ENCODE assay signal across 1 cellular context in genomic region chr16:2512920-2513404, GRCh38.
A peak's percentile ranks its signal among the peaks of the same experiment; 100 is the strongest.
TF ChIP-seq lines count a peak whose summit lies in the region.

No MANE protein-coding gene starts in this region.

TF ChIP-seq in HepG2, 621 proteins besides CTCF, POLR2A, EP300 and RAD21 (continued from another document and continues in another):
- peak in 1 of 2 experiments; percentile 30; a peak in 1 of 4 replicates for TF ChIP-seq HMGXB4 (CRISPR knock-in tag; IDR thresholded peaks at IDR 0.05; ENCODE audit: borderline replicate concordance in 1 of 2, low read depth in 1 of 2)
- 0 out of 2 replicates have a peak, but pooled peaks have one; percentile 5 for TF ChIP-seq SOX5 (CRISPR knock-in tag; IDR thresholded peaks at IDR 0.05; ENCODE audit: borderline replicate concordance)
- 0 out of 2 replicates have a peak, but pooled peaks have one; percentile 30 for TF ChIP-seq ZNF788 (CRISPR knock-in tag; IDR thresholded peaks at IDR 0.05; ENCODE audit: borderline replicate concordance)
- TF ChIP-seq CCDC6 (CRISPR knock-in tag; IDR thresholded peaks at IDR 0.05): no peak
- TF ChIP-seq GRHL1 (CRISPR knock-in tag; conservative IDR thresholded peaks at IDR 0.05): no peak
- TF ChIP-seq GTF2F1 (IDR thresholded peaks at IDR 0.05; ENCODE audit: low read length): no peak
- TF ChIP-seq ATF7 (IDR thresholded peaks at IDR 0.05): no peak
- TF ChIP-seq ATF7 (CRISPR knock-in tag; IDR thresholded peaks at IDR 0.05): 0 out of 2 replicates have a peak, but pooled peaks have one; percentile 50
- 0 out of 2 replicates have a peak, but pooled peaks have one; percentile 14 for TF ChIP-seq ZNF329 (CRISPR knock-in tag; IDR thresholded peaks at IDR 0.05; ENCODE audit: low read depth)
- TF ChIP-seq HOXA5 (CRISPR knock-in tag; IDR thresholded peaks at IDR 0.05): peak; percentile 66; the same call in 1 of the 2 replicates
- TF ChIP-seq LCORL (IDR thresholded peaks at IDR 0.05): no peak
- peak; percentile 47; the same call in 1 of the 2 replicates for TF ChIP-seq LCORL (CRISPR knock-in tag; IDR thresholded peaks at IDR 0.05)
- no peak for TF ChIP-seq ZSCAN12 (CRISPR knock-in tag; IDR thresholded peaks at IDR 0.05)
- TF ChIP-seq ZZZ3 (CRISPR knock-in tag; IDR thresholded peaks at IDR 0.05; ENCODE audit: borderline replicate concordance): peak; percentile 79; the same call in 1 of the 2 replicates
- TF ChIP-seq CAMTA2 (CRISPR knock-in tag; IDR thresholded peaks at IDR 0.05; ENCODE audit: borderline replicate concordance): no peak
- TF ChIP-seq SIX4 (CRISPR knock-in tag; IDR thresholded peaks at IDR 0.05): no peak
- peak; percentile 29 for TF ChIP-seq AGO1 (IDR thresholded peaks at IDR 0.05; ENCODE audit: low read depth, low read length, poor library complexity, severe bottlenecking)
- TF ChIP-seq IKZF4 (CRISPR knock-in tag; IDR thresholded peaks at IDR 0.05; ENCODE audit: borderline replicate concordance, low read depth, not compliant biosample characterization): peak; percentile 11
- no peak for TF ChIP-seq FOXM1 (CRISPR knock-in tag; IDR thresholded peaks at IDR 0.05)
- TF ChIP-seq AGO2 (optimal IDR thresholded peaks at IDR 0.05; ENCODE audit: low read depth, low read length): peak; percentile 38
- no peak for TF ChIP-seq ZNF446 (CRISPR knock-in tag; IDR thresholded peaks at IDR 0.05)
- TF ChIP-seq KLF15 (CRISPR knock-in tag; IDR thresholded peaks at IDR 0.05; ENCODE audit: borderline replicate concordance): no peak
- no peak for TF ChIP-seq ZFP36L2 (CRISPR knock-in tag; IDR thresholded peaks at IDR 0.05)
- 0 out of 2 replicates have a peak, but pooled peaks have one; percentile 31 for TF ChIP-seq ZNF580 (CRISPR knock-in tag; IDR thresholded peaks at IDR 0.05; ENCODE audit: borderline replicate concordance, low read depth)
- no peak for TF ChIP-seq SRF (IDR thresholded peaks at IDR 0.05; ENCODE audit: low read depth, low read length)
- TF ChIP-seq HDAC1 (CRISPR knock-in tag; IDR thresholded peaks at IDR 0.05): peak; percentile 81
- TF ChIP-seq ZNF44 (CRISPR knock-in tag; IDR thresholded peaks at IDR 0.05): no peak
- TF ChIP-seq ZNF614 (CRISPR knock-in tag; IDR thresholded peaks at IDR 0.05; ENCODE audit: borderline replicate concordance): peak; percentile 9; the same call in 1 of the 2 replicates
- TF ChIP-seq ZNF18 (CRISPR knock-in tag; IDR thresholded peaks at IDR 0.05; ENCODE audit: insufficient replicate concordance): no peak
- TF ChIP-seq CBX2 (IDR thresholded peaks at IDR 0.05; ENCODE audit: low read depth, low read length): no peak
- no peak for TF ChIP-seq CBX2 (CRISPR knock-in tag; IDR thresholded peaks at IDR 0.05; ENCODE audit: low read depth)
- no peak for TF ChIP-seq ZBTB49 (CRISPR knock-in tag; IDR thresholded peaks at IDR 0.05; ENCODE audit: borderline replicate concordance)
- TF ChIP-seq ZNF207 (IDR thresholded peaks at IDR 0.05; ENCODE audit: borderline replicate concordance): no peak
- no peak for TF ChIP-seq ZNF280B (CRISPR knock-in tag; IDR thresholded peaks at IDR 0.05; ENCODE audit: borderline replicate concordance)
- no peak for TF ChIP-seq MYPOP (CRISPR knock-in tag; IDR thresholded peaks at IDR 0.05)
- peak; percentile 8; the same call in 1 of the 2 replicates for TF ChIP-seq ZGPAT (CRISPR knock-in tag; IDR thresholded peaks at IDR 0.05)
- no peak for TF ChIP-seq ZBTB1 (CRISPR knock-in tag; IDR thresholded peaks at IDR 0.05; ENCODE audit: borderline replicate concordance)
- no peak for TF ChIP-seq MAFF (IDR thresholded peaks at IDR 0.05; ENCODE audit: low read depth, low read length)
- no peak for TF ChIP-seq KLF9 (CRISPR knock-in tag; IDR thresholded peaks at IDR 0.05; ENCODE audit: low read depth)
- TF ChIP-seq PHF8 (CRISPR knock-in tag; IDR thresholded peaks at IDR 0.05): 0 out of 2 replicates have a peak, but pooled peaks have one; percentile 12
- 0 out of 2 replicates have a peak, but pooled peaks have one; percentile 10 for TF ChIP-seq AKAP8 (CRISPR knock-in tag; IDR thresholded peaks at IDR 0.05)
- no peak for TF ChIP-seq KDM5A (IDR thresholded peaks at IDR 0.05; ENCODE audit: borderline replicate concordance, low read length)
- no peak for TF ChIP-seq RAD51 (IDR thresholded peaks at IDR 0.05; ENCODE audit: borderline replicate concordance)
- peak; percentile 73 for TF ChIP-seq HNRNPL (IDR thresholded peaks at IDR 0.05; ENCODE audit: low read depth, low read length)
- TF ChIP-seq ZNF142 (CRISPR knock-in tag; IDR thresholded peaks at IDR 0.05): 0 out of 2 replicates have a peak, but pooled peaks have one; percentile 5
- TF ChIP-seq XRCC5 (optimal IDR thresholded peaks at IDR 0.05; ENCODE audit: low read length): peak; percentile 27
